In the genomic region with DNA sequence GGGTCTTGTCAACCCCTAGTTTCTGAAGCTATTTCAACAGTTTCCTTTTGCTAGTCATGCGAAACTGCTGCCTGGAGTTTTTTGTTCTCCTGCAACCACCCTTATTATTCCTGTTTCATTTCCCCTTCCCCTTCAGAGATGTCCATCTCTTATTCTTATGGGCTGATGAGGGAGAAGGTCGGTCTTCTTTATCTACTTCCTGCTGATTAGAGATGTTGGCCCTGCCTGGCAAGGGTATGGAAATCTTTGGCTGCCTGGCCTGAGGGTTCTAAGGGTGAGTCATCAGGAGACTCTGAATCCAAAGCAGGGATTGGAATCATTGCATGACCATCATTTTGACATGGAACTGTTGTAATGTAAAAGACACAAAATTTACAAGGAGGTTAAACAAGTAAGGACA, we compare ENCODE assay signal across 24 cellular contexts.
DNase-seq lines count a peak whose midpoint lies in the region; ATAC-seq and TF ChIP-seq lines count a peak whose summit lies in the region.
"Had no signal": no experiment of that assay in that cellular context is flagged by ENCODE, and none has a peak within 500 bp of the region (broad histone marks: within the 10 kb centered on the region; RNA-seq: fewer than 3 reads in every experiment).

No MANE protein-coding gene starts in this region.

- no peaks in the 10 kb centered on the region for H3K4me1 ChIP-seq in breast epithelium
- no peaks in the 10 kb centered on the region for H3K4me1 ChIP-seq in upper lobe of right lung
- H3K4me1 ChIP-seq in lower lobe of right lung, result no peaks in the 10 kb centered on the region
- H3K4me1 ChIP-seq: A549, transverse colon had no signal

- POLR2A ChIA-PET in MCF 10A (lab: Yijun Ruan, JAX), result no interaction called here

- H3K36me3 ChIP-seq in breast epithelium (no peaks in the 10 kb centered on the region), upper lobe of right lung (no peaks in the 10 kb centered on the region), lower lobe of right lung (no peaks in the 10 kb centered on the region)
- H3K36me3 ChIP-seq: transverse colon had no signal

- H3K9me3 ChIP-seq in breast epithelium (no peaks in the 10 kb centered on the region), upper lobe of right lung (no peaks in the 10 kb centered on the region), lower lobe of right lung (no peaks in the 10 kb centered on the region)
- H3K9me3 ChIP-seq: A549, heart left ventricle, mucosa of descending colon, SK-N-SH, transverse colon had no signal

- no peak overlapping the region for H3K27ac ChIP-seq in breast epithelium
- H3K27ac ChIP-seq in upper lobe of right lung, result no peak overlapping the region
- H3K27ac ChIP-seq in lower lobe of right lung, result no peak overlapping the region
- H3K27ac ChIP-seq: A549, HL-60, transverse colon had no signal

- no peaks in the 10 kb centered on the region for H3K27me3 Mint-ChIP-seq in MCF 10A (ENCODE audit: insufficient read depth, unreplicated experiment)
- H3K27me3 Mint-ChIP-seq in activated T-helper 2 cell treated with anti-CD3 and anti-CD28 coated beads, Interferon-gamma antibody, Interleukin-2, Interleukin-4, amounts not matched to agents 10 μg/mL and 5 μg/mL and 100 μg/mL, durations not matched to agents 14 hours and 24 hours and 36 hours (ENCODE audit: low read depth), result no peaks in the 10 kb centered on the region

- TF ChIP-seq CTCF in MCF 10A (IDR thresholded peaks at IDR 0.05; ENCODE audit: unreplicated experiment) (no peak), breast epithelium (IDR thresholded peaks at IDR 0.05) (no peak), upper lobe of right lung (IDR thresholded peaks at IDR 0.05) (no peak), lower lobe of right lung (IDR thresholded peaks at IDR 0.05) (no peak)

- H3K4me1 Mint-ChIP-seq in MCF 10A (ENCODE audit: insufficient read depth, unreplicated experiment), result peaks cover 7% of the 10 kb centered on the region
- H3K4me1 Mint-ChIP-seq in activated T-helper 2 cell treated with anti-CD3 and anti-CD28 coated beads, Interferon-gamma antibody, Interleukin-2, Interleukin-4, amounts not matched to agents 10 μg/mL and 5 μg/mL and 100 μg/mL, durations not matched to agents 14 hours and 24 hours and 36 hours (ENCODE audit: low read depth), result peaks cover 11% of the 10 kb centered on the region
- H3K4me1 Mint-ChIP-seq: stimulated activated effector memory CD8-positive, alpha-beta T cell treated with anti-CD3 and anti-CD28 coated beads, Interleukin-12 subunit alpha, Interleukin-12 subunit beta, amount 100 ng/mL, for 72 hours had no signal

- peak; percentile 27 for ATAC-seq in upper lobe of right lung
- no peak for ATAC-seq in lower lobe of right lung
- ATAC-seq in HG03469 (IDR thresholded peaks at IDR 0.05; ENCODE audit: unreplicated experiment), result no peak
- ATAC-seq: A549; activated T-cell treated with anti-CD3 and anti-CD28 coated beads, Interleukin-2, amount 50 U/mL, for 4 hours; mucosa of descending colon; stimulated activated effector memory CD8-positive, alpha-beta T cell treated with anti-CD3 and anti-CD28 coated beads, Interleukin-12 subunit alpha, Interleukin-12 subunit beta, amount 100 ng/mL, for 72 hours had no signal

- BruUV-seq in MCF 10A (replicated peaks; lab: Mats Ljungman, UMichigan), result no TSS peak

- H3K27ac Mint-ChIP-seq in MCF 10A (ENCODE audit: low read depth, unreplicated experiment), result no peak overlapping the region
- no peak overlapping the region for H3K27ac Mint-ChIP-seq in activated T-helper 2 cell treated with anti-CD3 and anti-CD28 coated beads, Interferon-gamma antibody, Interleukin-2, Interleukin-4, amounts not matched to agents 10 μg/mL and 5 μg/mL and 100 μg/mL, durations not matched to agents 14 hours and 24 hours and 36 hours
- H3K27ac Mint-ChIP-seq: stimulated activated effector memory CD8-positive, alpha-beta T cell treated with anti-CD3 and anti-CD28 coated beads, Interleukin-12 subunit alpha, Interleukin-12 subunit beta, amount 100 ng/mL, for 72 hours had no signal

- H3K4me3 ChIP-seq in breast epithelium (no peak overlapping the region), upper lobe of right lung (no peak overlapping the region), lower lobe of right lung (no peak overlapping the region)
- H3K4me3 ChIP-seq: A549, heart left ventricle, mucosa of descending colon, transverse colon had no signal

- no peaks in the 10 kb centered on the region for H3K9me3 Mint-ChIP-seq in MCF 10A (ENCODE audit: unreplicated experiment)
- no peaks in the 10 kb centered on the region for H3K9me3 Mint-ChIP-seq in activated T-helper 2 cell treated with anti-CD3 and anti-CD28 coated beads, Interferon-gamma antibody, Interleukin-2, Interleukin-4, amounts not matched to agents 10 μg/mL and 5 μg/mL and 100 μg/mL, durations not matched to agents 14 hours and 24 hours and 36 hours
- H3K9me3 Mint-ChIP-seq: activated T-cell treated with anti-CD3 and anti-CD28 coated beads, Interleukin-2, amount 50 U/mL, for 4 hours had no signal

- H3K4me3 Mint-ChIP-seq in MCF 10A (ENCODE audit: unreplicated experiment), result no peak overlapping the region
- H3K4me3 Mint-ChIP-seq in activated T-helper 2 cell treated with anti-CD3 and anti-CD28 coated beads, Interferon-gamma antibody, Interleukin-2, Interleukin-4, amounts not matched to agents 10 μg/mL and 5 μg/mL and 100 μg/mL, durations not matched to agents 14 hours and 24 hours and 36 hours (ENCODE audit: low read depth), result no peak overlapping the region
- H3K4me3 Mint-ChIP-seq: activated T-cell treated with anti-CD3 and anti-CD28 coated beads, Interleukin-2, amount 50 U/mL, for 4 hours; stimulated activated effector memory CD8-positive, alpha-beta T cell treated with anti-CD3 and anti-CD28 coated beads, Interleukin-12 subunit alpha, Interleukin-12 subunit beta, amount 100 ng/mL, for 72 hours had no signal

- H3K36me3 Mint-ChIP-seq in MCF 10A (ENCODE audit: insufficient read depth, unreplicated experiment), result no peaks in the 10 kb centered on the region
- no peaks in the 10 kb centered on the region for H3K36me3 Mint-ChIP-seq in activated T-helper 2 cell treated with anti-CD3 and anti-CD28 coated beads, Interferon-gamma antibody, Interleukin-2, Interleukin-4, amounts not matched to agents 10 μg/mL and 5 μg/mL and 100 μg/mL, durations not matched to agents 14 hours and 24 hours and 36 hours (ENCODE audit: low read depth)
- H3K36me3 Mint-ChIP-seq: stimulated activated effector memory CD8-positive, alpha-beta T cell treated with anti-CD3 and anti-CD28 coated beads, Interleukin-12 subunit alpha, Interleukin-12 subunit beta, amount 100 ng/mL, for 72 hours had no signal

- CTCF ChIA-PET in MCF 10A (lab: Yijun Ruan, JAX), result interaction anchor here (0.6 to 0.9 kb wide), 2 partner anchors 19 to 647 kb away, joined by 3 read pairs; no protein-coding TSS in a partner anchor

- intact Hi-C loops in MCF 10A (cut with micrococcal nuclease) (no loop called here), breast epithelium (cut with DNase I; ENCODE audit: low total_unique reads) (no loop called here), upper lobe of right lung (cut with DNase I) (no loop called here), lower lobe of right lung (cut with DNase I) (no loop called here)
- intact Hi-C loops in activated T-helper 2 cell treated with anti-CD3 and anti-CD28 coated beads, Interferon-gamma antibody, Interleukin-2, Interleukin-4, amounts not matched to agents 10 μg/mL and 5 μg/mL and 100 μg/mL, durations not matched to agents 14 hours and 24 hours and 36 hours (cut with micrococcal nuclease), result no loop called here

- DNase-seq in MCF 10A (ENCODE audit: unreplicated experiment), result peak; percentile 47
- no peak for DNase-seq in breast epithelium (ENCODE audit: low spot score in 2 of 2)
- DNase-seq in NOMO-1 treated with dmso at 0.1 percent for 144 hours (lab: John Stamatoyannopoulos, UW; ENCODE audit: unreplicated experiment), result peak; percentile 58
- DNase-seq in fibroblast of peridontal ligament (ENCODE audit: extremely low read depth), result peak; percentile 18
- no peak for DNase-seq in upper lobe of right lung
- no peak for DNase-seq in lower lobe of right lung
- no peak for DNase-seq in activated T-helper 2 cell treated with anti-CD3 and anti-CD28 coated beads, Interferon-gamma antibody, Interleukin-2, Interleukin-4, amounts not matched to agents 10 μg/mL and 5 μg/mL and 100 μg/mL, durations not matched to agents 14 hours and 24 hours and 36 hours (ENCODE audit: low spot score)
- DNase-seq: activated CD4-positive, alpha-beta T cell treated with anti-CD3 and anti-CD28 coated beads, Interleukin-2, amount 50 U/mL, for 4 hours; activated T-cell treated with anti-CD3 and anti-CD28 coated beads, Interleukin-2, amount 50 U/mL, for 4 hours; COR-L47; GF-D8; heart left ventricle; KBM-7; kidney; mucosa of descending colon; NCI-H1436 treated with DMSO at 0.1 percent for 48 hours; NCI-H446 treated with DMSO at 0.1 percent for 48 hours; OCI-M1; SK-N-SH; transverse colon had no signal

- TF ChIP-seq POLR2A in breast epithelium (IDR thresholded peaks at IDR 0.05), result no peak

- H3K27me3 ChIP-seq in breast epithelium, result no peaks in the 10 kb centered on the region
- no peaks in the 10 kb centered on the region for H3K27me3 ChIP-seq in upper lobe of right lung
- H3K27me3 ChIP-seq in lower lobe of right lung (ENCODE audit: low read depth), result no peaks in the 10 kb centered on the region
- H3K27me3 ChIP-seq: heart left ventricle, transverse colon had no signal

Comparison
In these comparisons a context has a peak if more than half of its experiments do, and no peak if none do; other contexts are left out.
1. DNase-seq: peak in MCF 10A (single experiment), NOMO-1 treated with dmso at 0.1 percent for 144 hours (single experiment) and fibroblast of peridontal ligament (single experiment); none in breast epithelium (0 of 2), upper lobe of right lung (single experiment), lower lobe of right lung (single experiment) and activated T-helper 2 cell treated with anti-CD3 and anti-CD28 coated beads, Interferon-gamma antibody, Interleukin-2, Interleukin-4, amounts not matched to agents 10 μg/mL and 5 μg/mL and 100 μg/mL, durations not matched to agents 14 hours and 24 hours and 36 hours (single experiment).